ENCODE assay signal across 21 cellular contexts in genomic region chr15:37112963-37113362, GRCh38. TPM values are rescaled to one million over a fixed set of nuclear protein-coding genes. Genes with fewer than 3 reads are reported as not detected.
"Had no signal": no experiment of that assay in that cellular context is flagged by ENCODE, and none has a peak within 500 bp of the region (broad histone marks: within the 10 kb centered on the region; RNA-seq: fewer than 3 reads in every experiment).

No MANE protein-coding gene starts in this region.

- ATAC-seq: activated CD8-positive, alpha-beta T cell treated with anti-CD3 and anti-CD28 coated beads for 36 hours; gastrocnemius medialis; left ventricle myocardium superior; naive thymus-derived CD8-positive, alpha-beta T cell had no signal

- H3K27me3 ChIP-seq: ascending aorta had no signal

- H3K9me3 ChIP-seq: ascending aorta, gastrocnemius medialis, heart right ventricle, mucosa of descending colon, tibial nerve had no signal

- H3K4me3 Mint-ChIP-seq: activated CD4-positive, alpha-beta T cell treated with anti-CD3 and anti-CD28 coated beads, Interleukin-2, amount 10 ng/mL, durations not matched to agents 24 days and 14 days; activated CD8-positive, alpha-beta T cell treated with anti-CD3 and anti-CD28 coated beads for 36 hours; activated T-cell treated with anti-CD3 and anti-CD28 coated beads, Interleukin-2, amount 50 U/mL, for 24 hours; immature natural killer cell; naive thymus-derived CD8-positive, alpha-beta T cell had no signal

- H3K9me3 Mint-ChIP-seq: activated CD8-positive, alpha-beta T cell treated with anti-CD3 and anti-CD28 coated beads for 36 hours had no signal

- H3K4me1 Mint-ChIP-seq: activated CD4-positive, alpha-beta T cell treated with anti-CD3 and anti-CD28 coated beads, Interleukin-2, amount 10 ng/mL, durations not matched to agents 24 days and 14 days had no signal

- H3K36me3 ChIP-seq: ascending aorta, gastrocnemius medialis, heart right ventricle, tibial nerve had no signal

- H3K27ac ChIP-seq: ascending aorta, gastrocnemius medialis, tibial nerve had no signal

- H3K27ac Mint-ChIP-seq: activated CD4-positive, alpha-beta T cell treated with anti-CD3 and anti-CD28 coated beads, Interleukin-2, amount 10 ng/mL, durations not matched to agents 24 days and 14 days; activated CD8-positive, alpha-beta T cell treated with anti-CD3 and anti-CD28 coated beads for 36 hours; activated T-cell treated with anti-CD3 and anti-CD28 coated beads, Interleukin-2, amount 50 U/mL, for 24 hours; immature natural killer cell; naive thymus-derived CD8-positive, alpha-beta T cell had no signal

- H3K4me3 ChIP-seq: ascending aorta, gastrocnemius medialis, heart right ventricle, mucosa of descending colon, tibial nerve had no signal

- DNase-seq: activated CD4-positive, alpha-beta T cell treated with anti-CD3 and anti-CD28 coated beads, Interleukin-2, amount 10 ng/mL, durations not matched to agents 24 days and 14 days; activated CD8-positive, alpha-beta T cell treated with anti-CD3 and anti-CD28 coated beads for 36 hours; activated effector memory CD4-positive, alpha-beta T cell treated with anti-CD3 and anti-CD28 coated beads, Interleukin-2, amount 50 U/mL, for 16 hours; activated naive CD4-positive, alpha-beta T cell treated with anti-CD3 and anti-CD28 coated beads, Interleukin-2, amount 50 U/mL, for 16 hours; activated T-cell treated with anti-CD3 and anti-CD28 coated beads, Interleukin-2, amount 50 U/mL, for 24 hours; erythroblast; gastrocnemius medialis; heart right ventricle; immature natural killer cell; kidney glomerular epithelial cell; left ventricle myocardium superior; mucosa of descending colon; naive thymus-derived CD8-positive, alpha-beta T cell; stimulated activated CD4-positive, alpha-beta T cell treated with anti-CD3 and anti-CD28 coated beads, Interleukin-12 subunit alpha, Interleukin-12 subunit beta, amount 100 ng/mL, for 4 hours; stimulated activated CD4-positive, alpha-beta T cell treated with anti-CD3 and anti-CD28 coated beads, Interleukin-1b, Interleukin-23, amount 100 ng/mL, for 48 hours; stimulated activated CD8-positive, alpha-beta memory T cell treated with anti-CD3 and anti-CD28 coated beads, Interleukin-4, amount 100 ng/mL, for 48 hours; stimulated activated naive CD4-positive, alpha-beta T cell; T1000 had no signal

RNA-seq across cellular contexts. Expression of gene MEIS2, which starts 12.6 kb away (rescaled TPM):
- total RNA-seq: activated CD4-positive, alpha-beta T cell treated with anti-CD3 and anti-CD28 coated beads, Interleukin-2, amount 10 ng/mL, durations not matched to agents 24 days and 14 days; naive thymus-derived CD8-positive, alpha-beta T cell; T-helper 1 cell treated with Interleukin-12 subunit alpha and Interleukin-12 subunit beta and Interleukin-4 antibody, amounts not matched to agents 30 ng/mL and 1 ng/mL, for 36 hours had no signal
- polyA plus RNA-seq: immature natural killer cell; naive thymus-derived CD8-positive, alpha-beta T cell had no signal
